ENCODE assay signal across 10 cellular contexts in genomic region chr6:37822851-37823682, GRCh38. TPM values are rescaled to one million over a fixed set of nuclear protein-coding genes. Genes with fewer than 3 reads are reported as not detected.
DNase-seq lines count a peak whose midpoint lies in the region; ATAC-seq and TF ChIP-seq lines count a peak whose summit lies in the region.
"Had no signal": no experiment of that assay in that cellular context is flagged by ENCODE, and none has a peak within 500 bp of the region (broad histone marks: within the 10 kb centered on the region; RNA-seq: fewer than 3 reads in every experiment).

No MANE protein-coding gene starts in this region.

- peak; percentile 64 for DNase-seq in activated naive CD4-positive, alpha-beta T cell treated with anti-CD3 and anti-CD28 coated beads for 36 hours
- no peak for DNase-seq in activated naive CD4-positive, alpha-beta T cell treated with anti-CD3 and anti-CD28 coated beads, Interleukin-2, amount 10 ng/mL, durations not matched to agents 7 days and 5 days
- DNase-seq in mucosa of gallbladder (ENCODE audit: low spot score) (peak; percentile 72), thoracic aorta (ENCODE audit: low spot score) (no peak), GDM1 (lab: John Stamatoyannopoulos, UW) (no peak)
- no peak for DNase-seq in activated effector memory CD4-positive, alpha-beta T cell treated with anti-CD3 and anti-CD28 coated beads, Interleukin-2, amount 50 U/mL, for 16 hours
- DNase-seq: DMS79 treated with DMSO at 0.1 percent for 48 hours had no signal

- peak overlapping the region; percentile 1 for H3K4me3 Mint-ChIP-seq in activated naive CD4-positive, alpha-beta T cell treated with anti-CD3 and anti-CD28 coated beads for 36 hours
- no peak overlapping the region for H3K4me3 Mint-ChIP-seq in activated naive CD4-positive, alpha-beta T cell treated with anti-CD3 and anti-CD28 coated beads, Interleukin-2, amount 10 ng/mL, durations not matched to agents 7 days and 5 days
- peak overlapping the region; percentile 60 to 92 (median 85) for H3K4me3 Mint-ChIP-seq in brain

- TF ChIP-seq CTCF in brain (conservative IDR thresholded peaks at IDR 0.05) = no peak
- no peak for TF ChIP-seq CTCF in thoracic aorta (IDR thresholded peaks at IDR 0.05)

- peaks cover 3% of the 10 kb centered on the region for H3K36me3 Mint-ChIP-seq in activated naive CD4-positive, alpha-beta T cell treated with anti-CD3 and anti-CD28 coated beads for 36 hours (ENCODE audit: low read depth)
- H3K36me3 Mint-ChIP-seq in activated naive CD4-positive, alpha-beta T cell treated with anti-CD3 and anti-CD28 coated beads, Interleukin-2, amount 10 ng/mL, durations not matched to agents 7 days and 5 days = peaks cover 6% of the 10 kb centered on the region
- peaks cover 12% of the 10 kb centered on the region for H3K36me3 Mint-ChIP-seq in brain

- peaks cover 48 to 73% of the 10 kb centered on the region in 2 donors for H3K4me1 ChIP-seq in thoracic aorta (ENCODE audit: control insufficient read depth in 1 of 2, low read depth in 2 of 2)

- no peaks in the 10 kb centered on the region for H3K27me3 ChIP-seq in thoracic aorta (replicated peaks; ENCODE audit: insufficient read depth)

- no peak overlapping the region for H3K27ac Mint-ChIP-seq in activated naive CD4-positive, alpha-beta T cell treated with anti-CD3 and anti-CD28 coated beads for 36 hours
- no peak overlapping the region for H3K27ac Mint-ChIP-seq in activated naive CD4-positive, alpha-beta T cell treated with anti-CD3 and anti-CD28 coated beads, Interleukin-2, amount 10 ng/mL, durations not matched to agents 7 days and 5 days
- peak overlapping the region; percentile 9 to 97 (median 74) for H3K27ac Mint-ChIP-seq in brain

- ATAC-seq in thoracic aorta (ENCODE audit: insufficient number of reproducible peaks, low FRiP score, low read depth) = no peak
- no peak for ATAC-seq in GM21447 (IDR thresholded peaks at IDR 0.05; ENCODE audit: unreplicated experiment)

- H3K36me3 ChIP-seq in thoracic aorta = no peaks in the 10 kb centered on the region

- peak overlapping the region; percentile 20 for H3K4me3 ChIP-seq in thoracic aorta

- no peaks in the 10 kb centered on the region for H3K9me3 Mint-ChIP-seq in activated naive CD4-positive, alpha-beta T cell treated with anti-CD3 and anti-CD28 coated beads for 36 hours
- H3K9me3 Mint-ChIP-seq in activated naive CD4-positive, alpha-beta T cell treated with anti-CD3 and anti-CD28 coated beads, Interleukin-2, amount 10 ng/mL, durations not matched to agents 7 days and 5 days = no peaks in the 10 kb centered on the region
- H3K9me3 Mint-ChIP-seq in brain = no peaks in the 10 kb centered on the region

- no peaks in the 10 kb centered on the region for H3K9me3 ChIP-seq in thoracic aorta

- H3K27me3 Mint-ChIP-seq in activated naive CD4-positive, alpha-beta T cell treated with anti-CD3 and anti-CD28 coated beads for 36 hours (ENCODE audit: low read depth) = no peaks in the 10 kb centered on the region
- H3K27me3 Mint-ChIP-seq in activated naive CD4-positive, alpha-beta T cell treated with anti-CD3 and anti-CD28 coated beads, Interleukin-2, amount 10 ng/mL, durations not matched to agents 7 days and 5 days = peaks cover 3% of the 10 kb centered on the region
- H3K27me3 Mint-ChIP-seq in brain = no peaks in the 10 kb centered on the region

- peaks cover 73% of the 10 kb centered on the region for H3K4me1 Mint-ChIP-seq in activated naive CD4-positive, alpha-beta T cell treated with anti-CD3 and anti-CD28 coated beads for 36 hours (ENCODE audit: low read depth)
- peaks cover 54% of the 10 kb centered on the region for H3K4me1 Mint-ChIP-seq in activated naive CD4-positive, alpha-beta T cell treated with anti-CD3 and anti-CD28 coated beads, Interleukin-2, amount 10 ng/mL, durations not matched to agents 7 days and 5 days
- peaks cover 80% of the 10 kb centered on the region for H3K4me1 Mint-ChIP-seq in brain

- CTCF ChIA-PET in activated naive CD4-positive, alpha-beta T cell treated with anti-CD3 and anti-CD28 coated beads for 36 hours (lab: Charles Lee) = interaction anchor here (0.6 kb wide), 3 partner anchors 15 to 1042 kb away, joined by 3 to 5 read pairs (median 4); no protein-coding TSS in a partner anchor
- CTCF ChIA-PET in activated naive CD4-positive, alpha-beta T cell treated with anti-CD3 and anti-CD28 coated beads, Interleukin-2, amount 10 ng/mL, durations not matched to agents 7 days and 5 days (lab: Charles Lee) = no interaction called here

- intact Hi-C loops in activated naive CD4-positive, alpha-beta T cell treated with anti-CD3 and anti-CD28 coated beads for 36 hours (cut with micrococcal nuclease) = no loop called here

- H3K27ac ChIP-seq in thoracic aorta = no peak overlapping the region
- H3K27ac ChIP-seq: VCaP had no signal

RNA-seq across cellular contexts. Expression of gene ZFAND3, which starts 3.5 kb away (rescaled TPM):
- 10 to 100 TPM; 33.6 to 35.3 TPM for total RNA-seq in activated naive CD4-positive, alpha-beta T cell treated with anti-CD3 and anti-CD28 coated beads for 36 hours
- polyA plus RNA-seq in brain (ENCODE audit: insufficient read depth, low read depth, low replicate concordance) = 159 TPM
- 105 TPM for total RNA-seq in mucosa of gallbladder
- total RNA-seq in thoracic aorta = 10 to 100 TPM; 45.4 to 56.2 TPM

Comparison
In these comparisons a context has a peak if more than half of its experiments do, and no peak if none do; other contexts are left out.
1. DNase-seq: peak in activated naive CD4-positive, alpha-beta T cell treated with anti-CD3 and anti-CD28 coated beads for 36 hours (single experiment) and mucosa of gallbladder (single experiment); none in activated naive CD4-positive, alpha-beta T cell treated with anti-CD3 and anti-CD28 coated beads, Interleukin-2, amount 10 ng/mL, durations not matched to agents 7 days and 5 days (single experiment), thoracic aorta (single experiment), GDM1 (single experiment) and activated effector memory CD4-positive, alpha-beta T cell treated with anti-CD3 and anti-CD28 coated beads, Interleukin-2, amount 50 U/mL, for 16 hours (single experiment).
2. H3K27ac Mint-ChIP-seq: peak in brain (5 of 5); none in activated naive CD4-positive, alpha-beta T cell treated with anti-CD3 and anti-CD28 coated beads for 36 hours (single experiment) and activated naive CD4-positive, alpha-beta T cell treated with anti-CD3 and anti-CD28 coated beads, Interleukin-2, amount 10 ng/mL, durations not matched to agents 7 days and 5 days (single experiment).